In the genomic region with DNA sequence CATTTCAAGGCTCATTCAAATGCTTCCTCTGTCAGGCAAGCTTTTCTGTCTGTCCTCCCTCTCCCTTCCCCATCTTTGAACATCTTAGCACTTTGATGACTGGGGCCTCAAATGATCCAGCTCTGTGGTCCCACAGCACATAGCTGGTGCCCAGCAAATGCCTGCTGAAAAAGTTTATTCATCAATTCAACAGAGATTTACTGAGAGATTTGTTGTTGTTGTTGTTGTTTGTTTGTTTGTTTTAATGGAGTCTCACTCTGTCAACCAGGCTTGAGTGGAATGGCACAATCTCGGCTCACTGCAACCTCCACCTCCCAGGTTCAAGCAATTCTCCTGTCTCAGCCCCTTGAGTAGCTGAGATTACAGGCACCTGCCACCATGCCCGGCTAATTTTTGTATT, we compare ENCODE assay signal across 35 cellular contexts. TPM values are rescaled to one million over a fixed set of nuclear protein-coding genes. Genes with fewer than 3 reads are reported as not detected.
"Had no signal": no experiment of that assay in that cellular context is flagged by ENCODE, and none has a peak within 500 bp of the region (broad histone marks: within the 10 kb centered on the region; RNA-seq: fewer than 3 reads in every experiment).

No MANE protein-coding gene starts in this region.

- DNase-seq: activated CD4-positive, alpha-beta memory T cell treated with anti-CD3 and anti-CD28 coated beads, Interleukin-2, amount 10 ng/mL, durations not matched to agents 7 days and 5 days; activated CD4-positive, alpha-beta T cell treated with anti-CD3 and anti-CD28 coated beads for 1 hour; activated CD4-positive, alpha-beta T cell treated with anti-CD3 and anti-CD28 coated beads for 36 hours; activated CD4-positive, alpha-beta T cell treated with anti-CD3 and anti-CD28 coated beads for 48 hours; activated CD4-positive, alpha-beta T cell treated with anti-CD3 and anti-CD28 coated beads, Interleukin-2, amount 10 ng/mL, durations not matched to agents 7 days and 5 days; activated CD4-positive, alpha-beta T cell treated with anti-CD3 and anti-CD28 coated beads, Interleukin-2, amount 50 U/mL, for 48 hours; activated CD4-positive, CD25-positive, alpha-beta regulatory T cell; activated CD8-positive, alpha-beta memory T cell treated with anti-CD3 and anti-CD28 coated beads for 24 hours; activated CD8-positive, alpha-beta memory T cell treated with anti-CD3 and anti-CD28 coated beads, Interleukin-2, amount 10 ng/mL, durations not matched to agents 7 days and 5 days; activated CD8-positive, alpha-beta memory T cell treated with anti-CD3 and anti-CD28 coated beads, Interleukin-2, amount 50 U/mL, for 48 hours; activated CD8-positive, alpha-beta T cell treated with anti-CD3 and anti-CD28 coated beads, Interleukin-2, amount 10 ng/mL, durations not matched to agents 7 days and 5 days; activated gamma-delta T cell treated with Interleukin-2 at 50 U/mL for 16 hours; activated naive CD4-positive, alpha-beta T cell; activated naive CD4-positive, alpha-beta T cell treated with anti-CD3 and anti-CD28 coated beads for 36 hours; activated naive CD4-positive, alpha-beta T cell treated with anti-CD3 and anti-CD28 coated beads, Interleukin-2, amount 50 U/mL, for 16 hours; activated naive CD8-positive, alpha-beta T cell treated with anti-CD3 and anti-CD28 coated beads for 36 hours; activated T-cell treated with anti-CD3 and anti-CD28 coated beads, Interleukin-2, amount 50 U/mL, for 24 hours; activated T-cell treated with anti-CD3 and anti-CD28 coated beads, Interleukin-2, amount 50 U/mL, for 48 hours; adrenal gland; amniotic stem cell; aorta; body of pancreas; brain microvascular endothelial cell; T-cell; T-helper 2 cell; T-helper 9 cell had no signal

- H3K27me3 Mint-ChIP-seq: activated T-cell treated with anti-CD3 and anti-CD28 coated beads, Interleukin-2, amount 50 U/mL, for 24 hours had no signal

- H3K9me3 Mint-ChIP-seq: activated naive CD4-positive, alpha-beta T cell treated with anti-CD3 and anti-CD28 coated beads for 36 hours; activated naive CD4-positive, alpha-beta T cell treated with anti-CD3 and anti-CD28 coated beads, Interleukin-2, amount 50 U/mL, for 72 hours; activated T-cell treated with anti-CD3 and anti-CD28 coated beads, Interleukin-2, amount 50 U/mL, for 24 hours; activated T-helper 2 cell treated with anti-CD3 and anti-CD28 coated beads, Interferon-gamma antibody, Interleukin-2, Interleukin-4, amounts not matched to agents 10 μg/mL and 5 μg/mL and 100 μg/mL, durations not matched to agents 14 hours and 24 hours and 36 hours; T-helper 2 cell treated with Interferon-gamma antibody and Interleukin-4, amounts not matched to agents 5 μg/mL and 100 μg/mL, for 36 hours had no signal

- H3K27me3 ChIP-seq: adrenal gland, body of pancreas, brain microvascular endothelial cell, breast epithelium had no signal

- H3K27ac Mint-ChIP-seq: activated CD4-positive, alpha-beta memory T cell treated with anti-CD3 and anti-CD28 coated beads, Interleukin-2, amount 10 ng/mL, durations not matched to agents 7 days and 5 days; activated CD4-positive, alpha-beta T cell treated with anti-CD3 and anti-CD28 coated beads for 36 hours; activated CD4-positive, alpha-beta T cell treated with anti-CD3 and anti-CD28 coated beads, Interleukin-2, amount 10 ng/mL, durations not matched to agents 7 days and 5 days; activated CD8-positive, alpha-beta memory T cell treated with anti-CD3 and anti-CD28 coated beads, Interleukin-2, amount 10 ng/mL, durations not matched to agents 7 days and 5 days; activated CD8-positive, alpha-beta T cell treated with anti-CD3 and anti-CD28 coated beads, Interleukin-2, amount 10 ng/mL, durations not matched to agents 7 days and 5 days; activated naive CD4-positive, alpha-beta T cell treated with anti-CD3 and anti-CD28 coated beads for 36 hours; activated naive CD4-positive, alpha-beta T cell treated with anti-CD3 and anti-CD28 coated beads, Interleukin-2, amount 50 U/mL, for 72 hours; activated naive CD8-positive, alpha-beta T cell treated with anti-CD3 and anti-CD28 coated beads for 36 hours; activated T-cell treated with anti-CD3 and anti-CD28 coated beads, Interleukin-2, amount 50 U/mL, for 24 hours; activated T-helper 2 cell treated with anti-CD3 and anti-CD28 coated beads, Interferon-gamma antibody, Interleukin-2, Interleukin-4, amounts not matched to agents 10 μg/mL and 5 μg/mL and 100 μg/mL, durations not matched to agents 14 hours and 24 hours and 36 hours; T-helper 2 cell treated with Interferon-gamma antibody and Interleukin-4, amounts not matched to agents 5 μg/mL and 100 μg/mL, for 36 hours had no signal

- ATAC-seq: activated CD4-positive, CD25-positive, alpha-beta regulatory T cell treated with anti-CD3 and anti-CD28 coated beads, Interleukin-2, amount 50 U/mL, for 24 hours; activated CD8-positive, alpha-beta memory T cell treated with anti-CD3 and anti-CD28 coated beads, Interleukin-2, amount 10 ng/mL, durations not matched to agents 7 days and 5 days; activated CD8-positive, alpha-beta T cell treated with anti-CD3 and anti-CD28 coated beads, Interleukin-2, amount 10 ng/mL, durations not matched to agents 7 days and 5 days; activated naive CD4-positive, alpha-beta T cell treated with anti-CD3 and anti-CD28 coated beads, Interleukin-2, amount 50 U/mL, for 72 hours; body of pancreas had no signal

- H3K27ac ChIP-seq: adrenal gland, body of pancreas, brain microvascular endothelial cell, breast epithelium, VCaP had no signal

- H3K36me3 Mint-ChIP-seq: activated CD8-positive, alpha-beta memory T cell treated with anti-CD3 and anti-CD28 coated beads, Interleukin-2, amount 10 ng/mL, durations not matched to agents 7 days and 5 days; T-cell had no signal

- H3K4me3 Mint-ChIP-seq: activated CD4-positive, alpha-beta memory T cell treated with anti-CD3 and anti-CD28 coated beads, Interleukin-2, amount 10 ng/mL, durations not matched to agents 7 days and 5 days; activated CD4-positive, alpha-beta T cell treated with anti-CD3 and anti-CD28 coated beads for 36 hours; activated CD4-positive, alpha-beta T cell treated with anti-CD3 and anti-CD28 coated beads, Interleukin-2, amount 10 ng/mL, durations not matched to agents 7 days and 5 days; activated CD8-positive, alpha-beta memory T cell treated with anti-CD3 and anti-CD28 coated beads, Interleukin-2, amount 10 ng/mL, durations not matched to agents 7 days and 5 days; activated CD8-positive, alpha-beta T cell treated with anti-CD3 and anti-CD28 coated beads, Interleukin-2, amount 10 ng/mL, durations not matched to agents 7 days and 5 days; activated naive CD4-positive, alpha-beta T cell treated with anti-CD3 and anti-CD28 coated beads for 36 hours; activated naive CD8-positive, alpha-beta T cell treated with anti-CD3 and anti-CD28 coated beads for 36 hours; activated T-cell treated with anti-CD3 and anti-CD28 coated beads, Interleukin-2, amount 50 U/mL, for 24 hours; T-cell; T-helper 2 cell treated with Interferon-gamma antibody and Interleukin-4, amounts not matched to agents 5 μg/mL and 100 μg/mL, for 36 hours had no signal

- H3K36me3 ChIP-seq: adrenal gland, brain microvascular endothelial cell, breast epithelium had no signal

- H3K4me1 ChIP-seq: breast epithelium had no signal

- H3K9me3 ChIP-seq: adrenal gland, body of pancreas had no signal

- H3K4me3 ChIP-seq: adrenal gland, body of pancreas, breast epithelium had no signal

RNA-seq across cellular contexts. Expression of gene PRDM12, which starts 23.2 kb away (rescaled TPM):
- total RNA-seq: activated CD4-positive, alpha-beta memory T cell treated with anti-CD3 and anti-CD28 coated beads, Interleukin-2, amount 10 ng/mL, durations not matched to agents 7 days and 5 days; activated CD4-positive, alpha-beta T cell treated with anti-CD3 and anti-CD28 coated beads, Interleukin-2, amount 10 ng/mL, durations not matched to agents 7 days and 5 days; activated CD8-positive, alpha-beta T cell treated with anti-CD3 and anti-CD28 coated beads, Interleukin-2, amount 10 ng/mL, durations not matched to agents 7 days and 5 days; activated naive CD4-positive, alpha-beta T cell treated with anti-CD3 and anti-CD28 coated beads for 36 hours; activated naive CD4-positive, alpha-beta T cell treated with anti-CD3 and anti-CD28 coated beads, Interleukin-2, amount 50 U/mL, for 72 hours; activated naive CD8-positive, alpha-beta T cell treated with anti-CD3 and anti-CD28 coated beads for 36 hours; aorta; body of pancreas; breast epithelium; cardiac septum; cerebellum; T-helper 1 cell treated with Interleukin-12 subunit alpha and Interleukin-12 subunit beta and Interleukin-4 antibody, amounts not matched to agents 30 ng/mL and 1 ng/mL, for 36 hours had no signal
- polyA plus RNA-seq: aorta had no signal
